Comparison of ENCODE assay signal across 9 cellular contexts in the genomic region with DNA sequence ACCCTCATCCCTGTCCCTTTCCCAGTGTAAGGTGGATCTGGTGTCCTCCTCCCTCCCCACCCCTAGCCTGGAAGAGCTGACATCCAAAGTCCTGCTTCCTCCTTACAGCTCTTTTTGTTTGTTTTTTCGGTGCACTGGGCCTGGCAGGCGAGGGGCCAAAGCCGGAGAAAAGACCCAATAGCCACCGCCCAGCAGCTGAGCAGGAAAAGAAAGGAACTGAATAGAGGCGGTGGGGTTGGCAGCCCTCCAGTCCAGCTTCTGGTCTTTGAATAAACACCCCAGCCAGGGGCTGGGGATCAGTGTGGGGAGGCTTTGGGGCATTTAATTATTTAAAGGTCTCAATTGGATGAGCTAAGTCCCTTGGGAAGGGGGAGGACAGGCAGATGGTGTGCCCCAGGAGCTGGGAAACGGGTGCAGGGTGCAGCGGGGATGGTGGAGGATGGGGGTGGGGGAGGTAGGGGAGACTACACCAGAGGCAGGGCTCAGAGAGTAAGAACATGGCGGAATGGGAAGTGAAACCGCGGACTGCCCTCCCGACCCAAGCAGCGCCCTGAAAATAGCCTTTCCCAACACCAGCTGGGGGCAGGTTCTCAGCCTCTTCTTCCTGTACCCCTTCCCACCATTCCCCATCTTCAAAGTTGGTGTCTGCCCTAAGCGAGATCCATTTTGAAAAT. TPM values are rescaled to one million over a fixed set of nuclear protein-coding genes. Genes with fewer than 3 reads are reported as not detected.
A peak's percentile ranks its signal among the peaks of the same experiment; 100 is the strongest.
DNase-seq lines count a peak whose midpoint lies in the region; ATAC-seq, FAIRE-seq and TF ChIP-seq lines count a peak whose summit lies in the region.
"Had no signal": no experiment of that assay in that cellular context is flagged by ENCODE, and none has a peak within 500 bp of the region (broad histone marks: within the 10 kb centered on the region; RNA-seq: fewer than 3 reads in every experiment).

No MANE protein-coding gene starts in this region.

- no peak overlapping the region for H3K4me2 ChIP-seq in mesendoderm (ENCODE audit: low read length)

- H3K27me3 ChIP-seq in ascending aorta, result no peaks in the 10 kb centered on the region
- H3K27me3 ChIP-seq in mesendoderm (ENCODE audit: insufficient read depth, low read length, poor library complexity), result no peaks in the 10 kb centered on the region

- TF ChIP-seq POLR2A in H54 (IDR thresholded peaks at IDR 0.05; ENCODE audit: low read depth, low read length), result no peak

- H3K4me1 ChIP-seq in ascending aorta (peaks cover 0 to 28% of the 10 kb centered on the region in 2 donors), mesendoderm (ENCODE audit: control insufficient read depth, low read depth, low read length) (peaks cover 5% of the 10 kb centered on the region)

- TF ChIP-seq CTCF in ascending aorta (IDR thresholded peaks at IDR 0.05), result no peak

- no peak overlapping the region for H2BK120ac ChIP-seq in mesendoderm (ENCODE audit: low read depth, low read length)

- no peaks in the 10 kb centered on the region for H3K9me3 ChIP-seq in ascending aorta

- H3K79me1 ChIP-seq in mesendoderm (ENCODE audit: low read length), result no peaks in the 10 kb centered on the region

- no peak overlapping the region for H3K18ac ChIP-seq in mesendoderm (ENCODE audit: low read length)

- peak overlapping the region; percentile 10 for H2BK15ac ChIP-seq in mesendoderm (replicated peaks; ENCODE audit: low read depth)

- H3K36me3 ChIP-seq in ascending aorta, result no peaks in the 10 kb centered on the region
- no peaks in the 10 kb centered on the region for H3K36me3 ChIP-seq in mesendoderm (ENCODE audit: control insufficient read depth, insufficient read depth, low read length)

- H3K23ac ChIP-seq in mesendoderm (ENCODE audit: low read length), result no peak overlapping the region

- peak; percentile 96 for DNase-seq in NCI-H2081 treated with DMSO at 0.1 percent for 48 hours (lab: John Stamatoyannopoulos, UW)
- DNase-seq in ascending aorta (ENCODE audit: low spot score in 2 of 2), result no peak
- no peak for DNase-seq in mesendoderm
- no peak for DNase-seq in H54 (ENCODE audit: insufficient read length, low spot score)
- DNase-seq in dedifferentiated amniotic fluid mesenchymal stem cell (ENCODE audit: extremely low spot score), result no peak

- no peak for FAIRE-seq in H54 (lab: Jason Lieb, UNC)

- H3K4ac ChIP-seq in mesendoderm (ENCODE audit: low read depth, low read length), result no peak overlapping the region

- H2BK5ac ChIP-seq in mesendoderm (ENCODE audit: low read length), result no peak overlapping the region

- WGBS in mesendoderm (ENCODE audit: extremely low coverage, insufficient coverage, low lambda C conversion rate), result no CpG with 5 or more reads among the region's 13 CpGs

- H4K8ac ChIP-seq in mesendoderm (ENCODE audit: low read depth, low read length), result no peak overlapping the region

- H3K4me3 ChIP-seq in GM08714 (ENCODE audit: low read length) (peak overlapping the region; percentile 37; the same call in 1 of the 2 replicates), ascending aorta (no peak overlapping the region), mesendoderm (ENCODE audit: low read length) (no peak overlapping the region)

- no peak overlapping the region for H2AK5ac ChIP-seq in mesendoderm (ENCODE audit: low read length)

- intact Hi-C loops in ascending aorta (cut with DNase I), result loop anchor here (2.0 kb wide), 1 partner anchor 19 kb away; no protein-coding TSS in a partner anchor

- H3K27ac ChIP-seq in ascending aorta (peak overlapping the region; percentile 39 to 52), mesendoderm (ENCODE audit: low read depth, low read length) (peak overlapping the region; percentile 8)
- H3K27ac ChIP-seq: HL-60 had no signal

- H4K5ac ChIP-seq in mesendoderm (ENCODE audit: low read length), result no peak overlapping the region

- no peak overlapping the region for H3K9ac ChIP-seq in mesendoderm (ENCODE audit: low read length)

- H3K56ac ChIP-seq in mesendoderm (ENCODE audit: low read length), result no peak overlapping the region

- no peaks in the 10 kb centered on the region for H3K79me2 ChIP-seq in mesendoderm (ENCODE audit: control insufficient read depth, insufficient read depth, low read length)

- ATAC-seq in GM21529 (IDR thresholded peaks at IDR 0.05; ENCODE audit: unreplicated experiment) (no peak), SK-N-SH treated with all-trans-retinoic acid at 6 μM for 48 hours (no peak)

TF ChIP-seq in SK-N-SH treated with all-trans-retinoic acid at 6 μM for 48 hours, 23 proteins besides CTCF, POLR2A, EP300 and RAD21:
- TF ChIP-seq, protein P1, sequence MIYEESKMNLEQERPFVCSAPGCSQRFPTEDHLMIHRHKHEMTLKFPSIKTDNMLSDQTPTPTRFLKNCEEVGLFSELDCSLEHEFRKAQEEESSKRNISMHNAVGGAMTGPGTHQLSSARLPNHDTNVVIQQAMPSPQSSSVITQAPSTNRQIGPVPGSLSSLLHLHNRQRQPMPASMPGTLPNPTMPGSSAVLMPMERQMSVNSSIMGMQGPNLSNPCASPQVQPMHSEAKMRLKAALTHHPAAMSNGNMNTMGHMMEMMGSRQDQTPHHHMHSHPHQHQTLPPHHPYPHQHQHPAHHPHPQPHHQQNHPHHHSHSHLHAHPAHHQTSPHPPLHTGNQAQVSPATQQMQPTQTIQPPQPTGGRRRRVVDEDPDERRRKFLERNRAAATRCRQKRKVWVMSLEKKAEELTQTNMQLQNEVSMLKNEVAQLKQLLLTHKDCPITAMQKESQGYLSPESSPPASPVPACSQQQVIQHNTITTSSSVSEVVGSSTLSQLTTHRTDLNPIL (CRISPR knock-in tag; IDR thresholded peaks at IDR 0.05; ENCODE audit: low read depth), result no peak
- TF ChIP-seq ESRRG (CRISPR knock-in tag; IDR thresholded peaks at IDR 0.05) (no peak), ZFP30 (CRISPR knock-in tag; IDR thresholded peaks at IDR 0.05) (no peak), BACH2 (CRISPR knock-in tag; IDR thresholded peaks at IDR 0.05; ENCODE audit: borderline replicate concordance) (no peak)
- TF ChIP-seq, protein P2, sequence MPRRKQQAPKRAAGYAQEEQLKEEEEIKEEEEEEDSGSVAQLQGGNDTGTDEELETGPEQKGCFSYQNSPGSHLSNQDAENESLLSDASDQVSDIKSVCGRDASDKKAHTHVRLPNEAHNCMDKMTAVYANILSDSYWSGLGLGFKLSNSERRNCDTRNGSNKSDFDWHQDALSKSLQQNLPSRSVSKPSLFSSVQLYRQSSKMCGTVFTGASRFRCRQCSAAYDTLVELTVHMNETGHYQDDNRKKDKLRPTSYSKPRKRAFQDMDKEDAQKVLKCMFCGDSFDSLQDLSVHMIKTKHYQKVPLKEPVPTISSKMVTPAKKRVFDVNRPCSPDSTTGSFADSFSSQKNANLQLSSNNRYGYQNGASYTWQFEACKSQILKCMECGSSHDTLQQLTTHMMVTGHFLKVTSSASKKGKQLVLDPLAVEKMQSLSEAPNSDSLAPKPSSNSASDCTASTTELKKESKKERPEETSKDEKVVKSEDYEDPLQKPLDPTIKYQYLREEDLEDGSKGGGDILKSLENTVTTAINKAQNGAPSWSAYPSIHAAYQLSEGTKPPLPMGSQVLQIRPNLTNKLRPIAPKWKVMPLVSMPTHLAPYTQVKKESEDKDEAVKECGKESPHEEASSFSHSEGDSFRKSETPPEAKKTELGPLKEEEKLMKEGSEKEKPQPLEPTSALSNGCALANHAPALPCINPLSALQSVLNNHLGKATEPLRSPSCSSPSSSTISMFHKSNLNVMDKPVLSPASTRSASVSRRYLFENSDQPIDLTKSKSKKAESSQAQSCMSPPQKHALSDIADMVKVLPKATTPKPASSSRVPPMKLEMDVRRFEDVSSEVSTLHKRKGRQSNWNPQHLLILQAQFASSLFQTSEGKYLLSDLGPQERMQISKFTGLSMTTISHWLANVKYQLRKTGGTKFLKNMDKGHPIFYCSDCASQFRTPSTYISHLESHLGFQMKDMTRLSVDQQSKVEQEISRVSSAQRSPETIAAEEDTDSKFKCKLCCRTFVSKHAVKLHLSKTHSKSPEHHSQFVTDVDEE (CRISPR knock-in tag; IDR thresholded peaks at IDR 0.05), result no peak

RNA-seq across cellular contexts. Expression of gene BTG2, which starts 20.2 kb away (rescaled TPM):
- total RNA-seq in ascending aorta, result 219 TPM
- polyA plus RNA-seq in mesendoderm (2013, experiment 1 of 2), result 4.1 TPM
- 3.9 TPM for polyA plus RNA-seq in mesendoderm (2013, experiment 2 of 2)

RNA-seq across cellular contexts. Expression of gene FMOD, which starts 25.4 kb away (rescaled TPM):
- 92.3 TPM for total RNA-seq in ascending aorta
- polyA plus RNA-seq in mesendoderm (2013, experiment 1 of 2), result 0.45 TPM
- polyA plus RNA-seq in mesendoderm (2013, experiment 2 of 2), result 0.34 TPM
